Comparison of ENCODE assay signal across 8 cellular contexts in genomic region chr7:140479062-140479738, GRCh38. TPM values are rescaled to one million over a fixed set of nuclear protein-coding genes. Genes with fewer than 3 reads are reported as not detected.
DNase-seq lines count a peak whose midpoint lies in the region; ATAC-seq, FAIRE-seq and TF ChIP-seq lines count a peak whose summit lies in the region.

A gene with protein sequence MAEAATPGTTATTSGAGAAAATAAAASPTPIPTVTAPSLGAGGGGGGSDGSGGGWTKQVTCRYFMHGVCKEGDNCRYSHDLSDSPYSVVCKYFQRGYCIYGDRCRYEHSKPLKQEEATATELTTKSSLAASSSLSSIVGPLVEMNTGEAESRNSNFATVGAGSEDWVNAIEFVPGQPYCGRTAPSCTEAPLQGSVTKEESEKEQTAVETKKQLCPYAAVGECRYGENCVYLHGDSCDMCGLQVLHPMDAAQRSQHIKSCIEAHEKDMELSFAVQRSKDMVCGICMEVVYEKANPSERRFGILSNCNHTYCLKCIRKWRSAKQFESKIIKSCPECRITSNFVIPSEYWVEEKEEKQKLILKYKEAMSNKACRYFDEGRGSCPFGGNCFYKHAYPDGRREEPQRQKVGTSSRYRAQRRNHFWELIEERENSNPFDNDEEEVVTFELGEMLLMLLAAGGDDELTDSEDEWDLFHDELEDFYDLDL (minus strand): TSS chr7:140479505. CDS start chr7:140479344, 161 bp downstream.

- no peaks in the 10 kb centered on the region for H3K27me3 Mint-ChIP-seq in T-cell

- POLR2A ChIA-PET in T-cell (lab: Charles Lee), result interaction anchor here (0.5 to 0.7 kb wide), 4 partner anchors 25 to 1463 kb away, joined by 3 to 6 read pairs (median 3); partner anchors contain the start of gene MRPS33 (in 1 of the 2)

- H3K36me3 Mint-ChIP-seq in T-cell, result peaks cover 4% of the 10 kb centered on the region

- no peaks in the 10 kb centered on the region for H3K36me3 ChIP-seq in adrenal gland (replicated peaks in 1 of 2)
- H3K36me3 ChIP-seq in heart left ventricle, result no peaks in the 10 kb centered on the region
- H3K36me3 ChIP-seq in upper lobe of left lung, result no peaks in the 10 kb centered on the region

- H3K4me3 ChIP-seq in adrenal gland (peak within 1 kb of the TSS; percentile 89 to 97 (median 92)), heart left ventricle (peak within 1 kb of the TSS; percentile 68 to 100 (median 94)), upper lobe of left lung (peak within 1 kb of the TSS; percentile 69 to 100 (median 94))

- intact Hi-C loops in adrenal gland (cut with DNase I) (no loop called here), heart left ventricle (cut with DNase I) (loop anchor here in 7 of 10 donors (1.0 to 10.0 kb wide), 6 partner anchors 38 to 178 kb away; no protein-coding TSS in a partner anchor), posterior cingulate gyrus (cut with DNase I) (loop anchor here (5.0 to 10.0 kb wide), 2 partner anchors 173 to 536 kb away; partner anchors contain the start of gene MRPS33)

- H3K9me3 Mint-ChIP-seq in T-cell, result no peaks in the 10 kb centered on the region

- CTCF ChIA-PET in T-cell (lab: Charles Lee), result interaction anchor here (0.6 to 3.7 kb wide), 6 partner anchors 12 to 1080 kb away, joined by 3 to 32 read pairs (median 4); partner anchors contain the start of gene MRPS33 (in 1 of the 2)

- H3K9me3 ChIP-seq in adrenal gland (replicated peaks in 1 of 3) (no peaks in the 10 kb centered on the region), heart left ventricle (no peaks in the 10 kb centered on the region), upper lobe of left lung (no peaks in the 10 kb centered on the region)

- H3K27ac Mint-ChIP-seq in T-cell, result peak within 1 kb of the TSS; percentile 98 to 99

- H3K4me1 ChIP-seq in adrenal gland (replicated peaks in 1 of 2) (peaks cover 10 to 33% of the 10 kb centered on the region in 2 donors), heart left ventricle (peaks cover 0 to 33% (median 22%) of the 10 kb centered on the region in 12 donors), upper lobe of left lung (peaks cover 16 to 38% (median 25%) of the 10 kb centered on the region in 4 donors)

- DNase-seq in GM12891 (ENCODE audit: insufficient read length, low spot score), result peak; percentile 91
- peak; percentile 80 for DNase-seq in NCI-H1436 treated with DMSO at 0.1 percent for 48 hours (lab: John Stamatoyannopoulos, UW)
- peak; percentile 85 to 93 (median 90) for DNase-seq in T-cell
- DNase-seq in adrenal gland, result peak; percentile 93 to 97 (median 96)
- peak; percentile 93 to 97 (median 96) for DNase-seq in heart left ventricle
- peak; percentile 91 to 99 (median 96) for DNase-seq in posterior cingulate gyrus
- peak; percentile 98 for DNase-seq in upper lobe of left lung

- H3K27ac ChIP-seq in adrenal gland (peak within 1 kb of the TSS; percentile 65 to 97 (median 86)), heart left ventricle (peak within 1 kb of the TSS; percentile 73 to 91 (median 84)), upper lobe of left lung (peak within 1 kb of the TSS; percentile 84 to 95 (median 94))

- peak within 1 kb of the TSS; percentile 98 to 99 (median 99) for H3K4me3 Mint-ChIP-seq in T-cell

- TF ChIP-seq POLR2A in GM12891 (IDR thresholded peaks at IDR 0.05; ENCODE audit: low read depth, low read length) (peak; percentile 57), adrenal gland (IDR thresholded peaks at IDR 0.05) (peak; percentile 37 to 88), heart left ventricle (IDR thresholded peaks at IDR 0.05) (peak in 1 of 2 donors; percentile 84), upper lobe of left lung (IDR thresholded peaks at IDR 0.05) (peak in 3 of 4 donors; percentile 70 to 89 (median 84))

- H3K27me3 ChIP-seq in adrenal gland, result no peaks in the 10 kb centered on the region
- no peaks in the 10 kb centered on the region for H3K27me3 ChIP-seq in heart left ventricle
- H3K27me3 ChIP-seq in upper lobe of left lung, result no peaks in the 10 kb centered on the region

- peaks cover 19 to 30% (median 29%) of the 10 kb centered on the region in 3 donors for H3K4me1 Mint-ChIP-seq in T-cell

- TF ChIP-seq EP300 in upper lobe of left lung (IDR thresholded peaks at IDR 0.05), result no peak

- FAIRE-seq in GM12891 (lab: Jason Lieb, UNC), result peak; percentile 91

- ATAC-seq in HG02840 (IDR thresholded peaks at IDR 0.05; ENCODE audit: low FRiP score, unreplicated experiment), result peak; percentile 88
- peak; percentile 87 to 92 (median 89) for ATAC-seq in T-cell (replicated peaks in 1 of 4)
- peak; percentile 98 to 99 (median 99) for ATAC-seq in heart left ventricle
- peak; percentile 98 for ATAC-seq in upper lobe of left lung (ENCODE audit: low FRiP score in 2 of 2)

- TF ChIP-seq CTCF in adrenal gland (IDR thresholded peaks at IDR 0.05) (no peak), heart left ventricle (IDR thresholded peaks at IDR 0.05) (no peak), upper lobe of left lung (IDR thresholded peaks at IDR 0.05) (peak in 3 of 6 experiments; percentile 11 to 26 (median 23))

- WGBS in adrenal gland, 4 donors, result 0 to 1% (median 0%) methylated on average over 5 to 71 of the region's 71 CpGs; no CpG with 5 or more reads in 1 of the 4 donors
- WGBS in heart left ventricle, 4 donors, result 0 to 1% (median 1%) methylated on average over 29 to 71 of the region's 71 CpGs
- 0 to 1% methylated on average over 18 to 27 of the region's 71 CpGs for WGBS in upper lobe of left lung, 2 donors

TF ChIP-seq in GM12891, 5 proteins besides CTCF, POLR2A, EP300 and RAD21:
- peak; percentile 64 for TF ChIP-seq TAF1 (IDR thresholded peaks at IDR 0.05; ENCODE audit: low read depth, low read length)
- no peak for TF ChIP-seq POU2F2 (IDR thresholded peaks at IDR 0.05; ENCODE audit: low read depth, low read length)
- TF ChIP-seq PAX5 (IDR thresholded peaks at IDR 0.05; ENCODE audit: insufficient read depth, low read length, severe bottlenecking), result no peak
- TF ChIP-seq POLR2AphosphoS5 (IDR thresholded peaks at IDR 0.05; ENCODE audit: low read depth, low read length), result peak; percentile 51; the same call in 1 of the 2 replicates
- TF ChIP-seq SPI1 (IDR thresholded peaks at IDR 0.05; ENCODE audit: low read depth, low read length), result no peak

RNA-seq across cellular contexts. Expression of the gene that starts here (rescaled TPM):
- 50.5 TPM for polyA plus RNA-seq in GM12891 (2012; ENCODE audit: low read depth, missing spikeins)
- total RNA-seq in T-cell (100 to 1,000 TPM; 108 to 146 (median 137) TPM), adrenal gland (100 to 1,000 TPM in 1 of 8 donors, 10 to 100 TPM in 7; 48.7 to 105 (median 61.8) TPM), heart left ventricle (100 to 1,000 TPM in 5 of 9 donors, 10 to 100 TPM in 4; 52.3 to 109 (median 100) TPM), upper lobe of left lung (100 to 1,000 TPM in 3 of 6 donors, 10 to 100 TPM in 3; 64.9 to 123 (median 97.9) TPM)
- polyA plus RNA-seq in adrenal gland (10 to 100 TPM; 43.7 to 64.0 (median 49.4) TPM), heart left ventricle (10 to 100 TPM; 45.2 to 53.3 TPM)

Comparison
In these comparisons a context has a peak if more than half of its experiments do, and no peak if none do; other contexts are left out.
1. Peak in every context shown above with its lines: DNase-seq, ATAC-seq, H3K4me3 ChIP-seq and H3K27ac ChIP-seq.
2. intact Hi-C loops: an anchor here in heart left ventricle (1.0 to 10.0 kb wide) and posterior cingulate gyrus (5.0 to 10.0 kb wide); none called in adrenal gland.